1 cellular context compared by ENCODE assay signal in the genomic region with DNA sequence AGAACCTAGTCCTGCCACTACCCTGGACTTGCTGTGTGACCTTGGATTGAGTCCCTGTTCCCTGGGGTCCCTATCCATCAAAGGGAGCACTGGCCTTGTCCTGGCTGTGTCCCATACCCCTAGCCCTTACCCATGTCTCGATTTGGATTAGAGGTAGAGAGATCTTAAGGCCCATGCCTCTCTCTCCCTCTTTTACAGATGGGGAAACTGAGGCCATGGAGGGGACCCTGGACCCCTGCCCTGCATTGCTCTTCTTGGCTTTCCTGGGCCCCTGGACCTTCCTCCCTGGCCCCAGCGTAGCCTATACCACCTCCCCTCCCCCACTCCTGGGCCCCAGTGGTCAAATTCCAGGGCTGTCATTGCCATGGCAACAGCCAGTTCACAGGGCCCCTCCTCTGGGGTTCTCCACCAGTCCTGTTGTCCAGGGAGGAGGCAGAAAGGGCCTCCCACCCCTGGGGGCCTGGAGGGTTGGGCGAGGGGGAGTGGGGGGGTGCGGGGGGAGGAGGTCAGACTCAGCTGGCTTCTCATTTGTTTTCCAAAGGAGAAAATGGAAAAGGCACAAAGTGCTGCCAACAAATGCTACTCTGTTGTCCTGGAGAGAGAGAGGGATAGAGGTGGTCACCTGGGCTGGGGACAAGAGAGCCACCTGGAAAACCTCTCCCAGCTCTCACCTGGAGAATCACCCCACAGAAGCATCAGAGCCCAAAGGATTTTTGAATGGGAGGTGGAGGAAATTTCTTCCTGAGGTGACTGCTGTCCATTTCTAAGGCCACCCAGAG.
TF ChIP-seq lines count a peak whose summit lies in the region.

No MANE protein-coding gene starts in this region.

TF ChIP-seq in HepG2, 621 proteins besides CTCF, POLR2A, EP300 and RAD21 (continued from another document and continues in another):
- TF ChIP-seq, protein P1, sequence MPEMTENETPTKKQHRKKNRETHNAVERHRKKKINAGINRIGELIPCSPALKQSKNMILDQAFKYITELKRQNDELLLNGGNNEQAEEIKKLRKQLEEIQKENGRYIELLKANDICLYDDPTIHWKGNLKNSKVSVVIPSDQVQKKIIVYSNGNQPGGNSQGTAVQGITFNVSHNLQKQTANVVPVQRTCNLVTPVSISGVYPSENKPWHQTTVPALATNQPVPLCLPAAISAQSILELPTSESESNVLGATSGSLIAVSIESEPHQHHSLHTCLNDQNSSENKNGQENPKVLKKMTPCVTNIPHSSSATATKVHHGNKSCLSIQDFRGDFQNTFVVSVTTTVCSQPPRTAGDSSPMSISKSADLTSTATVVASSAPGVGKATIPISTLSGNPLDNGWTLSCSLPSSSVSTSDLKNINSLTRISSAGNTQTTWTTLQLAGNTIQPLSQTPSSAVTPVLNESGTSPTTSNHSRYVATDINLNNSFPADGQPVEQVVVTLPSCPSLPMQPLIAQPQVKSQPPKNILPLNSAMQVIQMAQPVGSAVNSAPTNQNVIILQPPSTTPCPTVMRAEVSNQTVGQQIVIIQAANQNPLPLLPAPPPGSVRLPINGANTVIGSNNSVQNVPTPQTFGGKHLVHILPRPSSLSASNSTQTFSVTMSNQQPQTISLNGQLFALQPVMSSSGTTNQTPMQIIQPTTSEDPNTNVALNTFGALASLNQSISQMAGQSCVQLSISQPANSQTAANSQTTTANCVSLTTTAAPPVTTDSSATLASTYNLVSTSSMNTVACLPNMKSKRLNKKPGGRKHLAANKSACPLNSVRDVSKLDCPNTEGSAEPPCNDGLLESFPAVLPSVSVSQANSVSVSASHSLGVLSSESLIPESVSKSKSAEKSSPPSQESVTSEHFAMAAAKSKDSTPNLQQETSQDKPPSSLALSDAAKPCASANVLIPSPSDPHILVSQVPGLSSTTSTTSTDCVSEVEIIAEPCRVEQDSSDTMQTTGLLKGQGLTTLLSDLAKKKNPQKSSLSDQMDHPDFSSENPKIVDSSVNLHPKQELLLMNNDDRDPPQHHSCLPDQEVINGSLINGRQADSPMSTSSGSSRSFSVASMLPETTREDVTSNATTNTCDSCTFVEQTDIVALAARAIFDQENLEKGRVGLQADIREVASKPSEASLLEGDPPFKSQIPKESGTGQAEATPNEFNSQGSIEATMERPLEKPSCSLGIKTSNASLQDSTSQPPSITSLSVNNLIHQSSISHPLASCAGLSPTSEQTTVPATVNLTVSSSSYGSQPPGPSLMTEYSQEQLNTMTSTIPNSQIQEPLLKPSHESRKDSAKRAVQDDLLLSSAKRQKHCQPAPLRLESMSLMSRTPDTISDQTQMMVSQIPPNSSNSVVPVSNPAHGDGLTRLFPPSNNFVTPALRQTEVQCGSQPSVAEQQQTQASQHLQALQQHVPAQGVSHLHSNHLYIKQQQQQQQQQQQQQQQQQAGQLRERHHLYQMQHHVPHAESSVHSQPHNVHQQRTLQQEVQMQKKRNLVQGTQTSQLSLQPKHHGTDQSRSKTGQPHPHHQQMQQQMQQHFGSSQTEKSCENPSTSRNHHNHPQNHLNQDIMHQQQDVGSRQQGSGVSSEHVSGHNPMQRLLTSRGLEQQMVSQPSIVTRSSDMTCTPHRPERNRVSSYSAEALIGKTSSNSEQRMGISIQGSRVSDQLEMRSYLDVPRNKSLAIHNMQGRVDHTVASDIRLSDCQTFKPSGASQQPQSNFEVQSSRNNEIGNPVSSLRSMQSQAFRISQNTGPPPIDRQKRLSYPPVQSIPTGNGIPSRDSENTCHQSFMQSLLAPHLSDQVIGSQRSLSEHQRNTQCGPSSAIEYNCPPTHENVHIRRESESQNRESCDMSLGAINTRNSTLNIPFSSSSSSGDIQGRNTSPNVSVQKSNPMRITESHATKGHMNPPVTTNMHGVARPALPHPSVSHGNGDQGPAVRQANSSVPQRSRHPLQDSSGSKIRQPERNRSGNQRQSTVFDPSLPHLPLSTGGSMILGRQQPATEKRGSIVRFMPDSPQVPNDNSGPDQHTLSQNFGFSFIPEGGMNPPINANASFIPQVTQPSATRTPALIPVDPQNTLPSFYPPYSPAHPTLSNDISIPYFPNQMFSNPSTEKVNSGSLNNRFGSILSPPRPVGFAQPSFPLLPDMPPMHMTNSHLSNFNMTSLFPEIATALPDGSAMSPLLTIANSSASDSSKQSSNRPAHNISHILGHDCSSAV (CRISPR knock-in tag; IDR thresholded peaks at IDR 0.05; ENCODE audit: borderline replicate concordance), result no peak
- TF ChIP-seq ZNF547 (CRISPR knock-in tag; IDR thresholded peaks at IDR 0.05) (no peak), FOXK2 (IDR thresholded peaks at IDR 0.05) (no peak), ZNF282 (IDR thresholded peaks at IDR 0.05; ENCODE audit: partially characterized antibody) (no peak), RELA (CRISPR knock-in tag; IDR thresholded peaks at IDR 0.05) (0 out of 2 replicates have a peak, but pooled peaks have one; percentile 46), SSRP1 (CRISPR knock-in tag; IDR thresholded peaks at IDR 0.05) (no peak), YEATS4 (CRISPR knock-in tag; IDR thresholded peaks at IDR 0.05; ENCODE audit: borderline replicate concordance) (peak; percentile 47; the same call in 1 of the 2 replicates), ZNF562 (CRISPR knock-in tag; IDR thresholded peaks at IDR 0.05; ENCODE audit: borderline replicate concordance) (no peak), ZSCAN12 (CRISPR knock-in tag; IDR thresholded peaks at IDR 0.05) (no peak), ZEB1 (IDR thresholded peaks at IDR 0.05; ENCODE audit: insufficient replicate concordance, low read depth) (peak; percentile 82), KMT2A (CRISPR knock-in tag; IDR thresholded peaks at IDR 0.05) (peak; percentile 46; the same call in 1 of the 2 replicates), SOX6 (IDR thresholded peaks at IDR 0.05) (no peak), SOX6 (CRISPR knock-in tag; IDR thresholded peaks at IDR 0.05) (peak; percentile 60; the same call in 1 of the 2 replicates), CENPT (CRISPR knock-in tag; IDR thresholded peaks at IDR 0.05; ENCODE audit: low read depth) (no peak), EHMT2 (IDR thresholded peaks at IDR 0.05; ENCODE audit: borderline replicate concordance, low read depth, low read length) (no peak), IKZF4 (CRISPR knock-in tag; IDR thresholded peaks at IDR 0.05; ENCODE audit: borderline replicate concordance, low read depth, not compliant biosample characterization) (no peak), ZNF768 (CRISPR knock-in tag; IDR thresholded peaks at IDR 0.05) (no peak), MAF1 (CRISPR knock-in tag; IDR thresholded peaks at IDR 0.05; ENCODE audit: borderline replicate concordance) (no peak), ZNF552 (CRISPR knock-in tag; IDR thresholded peaks at IDR 0.05; ENCODE audit: borderline replicate concordance) (no peak), MAZ (IDR thresholded peaks at IDR 0.05; ENCODE audit: borderline replicate concordance, low read depth, low read length) (peak; percentile 57; the same call in 1 of the 2 replicates), MAZ (CRISPR knock-in tag; IDR thresholded peaks at IDR 0.05; ENCODE audit: low read depth) (peak; percentile 83), NFRKB (IDR thresholded peaks at IDR 0.05) (no peak), ZNF83 (CRISPR knock-in tag; IDR thresholded peaks at IDR 0.05; ENCODE audit: borderline replicate concordance) (no peak), CBFB (CRISPR knock-in tag; IDR thresholded peaks at IDR 0.05) (no peak), ZBTB3 (CRISPR knock-in tag; IDR thresholded peaks at IDR 0.05; ENCODE audit: borderline replicate concordance, low read depth) (no peak), ZNF766 (CRISPR knock-in tag; IDR thresholded peaks at IDR 0.05; ENCODE audit: borderline replicate concordance) (no peak), ZNF75D (CRISPR knock-in tag; IDR thresholded peaks at IDR 0.05; ENCODE audit: borderline replicate concordance) (no peak), POLR2AphosphoS2 (IDR thresholded peaks at IDR 0.05; ENCODE audit: low read depth, low read length) (no peak), ZNF839 (CRISPR knock-in tag; IDR thresholded peaks at IDR 0.05; ENCODE audit: borderline replicate concordance) (no peak), AGO1 (IDR thresholded peaks at IDR 0.05; ENCODE audit: low read depth, low read length, poor library complexity, severe bottlenecking) (no peak), ZNF230 (CRISPR knock-in tag; IDR thresholded peaks at IDR 0.05) (0 out of 2 replicates have a peak, but pooled peaks have one; percentile 17), GABPB1 (CRISPR knock-in tag; IDR thresholded peaks at IDR 0.05) (0 out of 2 replicates have a peak, but pooled peaks have one; percentile 18), MZF1 (CRISPR knock-in tag; IDR thresholded peaks at IDR 0.05; ENCODE audit: borderline replicate concordance) (no peak), ZNF674 (CRISPR knock-in tag; IDR thresholded peaks at IDR 0.05; ENCODE audit: low read depth) (no peak), NR2C2 (CRISPR knock-in tag; IDR thresholded peaks at IDR 0.05; ENCODE audit: borderline replicate concordance) (peak; percentile 60; the same call in 1 of the 2 replicates), PAWR (CRISPR knock-in tag; IDR thresholded peaks at IDR 0.05; ENCODE audit: borderline replicate concordance) (no peak)
- TF ChIP-seq, protein P2, sequence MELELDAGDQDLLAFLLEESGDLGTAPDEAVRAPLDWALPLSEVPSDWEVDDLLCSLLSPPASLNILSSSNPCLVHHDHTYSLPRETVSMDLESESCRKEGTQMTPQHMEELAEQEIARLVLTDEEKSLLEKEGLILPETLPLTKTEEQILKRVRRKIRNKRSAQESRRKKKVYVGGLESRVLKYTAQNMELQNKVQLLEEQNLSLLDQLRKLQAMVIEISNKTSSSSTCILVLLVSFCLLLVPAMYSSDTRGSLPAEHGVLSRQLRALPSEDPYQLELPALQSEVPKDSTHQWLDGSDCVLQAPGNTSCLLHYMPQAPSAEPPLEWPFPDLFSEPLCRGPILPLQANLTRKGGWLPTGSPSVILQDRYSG (CRISPR knock-in tag; IDR thresholded peaks at IDR 0.05), result no peak
- TF ChIP-seq, protein P3, sequence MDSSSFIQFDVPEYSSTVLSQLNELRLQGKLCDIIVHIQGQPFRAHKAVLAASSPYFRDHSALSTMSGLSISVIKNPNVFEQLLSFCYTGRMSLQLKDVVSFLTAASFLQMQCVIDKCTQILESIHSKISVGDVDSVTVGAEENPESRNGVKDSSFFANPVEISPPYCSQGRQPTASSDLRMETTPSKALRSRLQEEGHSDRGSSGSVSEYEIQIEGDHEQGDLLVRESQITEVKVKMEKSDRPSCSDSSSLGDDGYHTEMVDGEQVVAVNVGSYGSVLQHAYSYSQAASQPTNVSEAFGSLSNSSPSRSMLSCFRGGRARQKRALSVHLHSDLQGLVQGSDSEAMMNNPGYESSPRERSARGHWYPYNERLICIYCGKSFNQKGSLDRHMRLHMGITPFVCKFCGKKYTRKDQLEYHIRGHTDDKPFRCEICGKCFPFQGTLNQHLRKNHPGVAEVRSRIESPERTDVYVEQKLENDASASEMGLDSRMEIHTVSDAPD (CRISPR knock-in tag; IDR thresholded peaks at IDR 0.05), result peak; percentile 78
- TF ChIP-seq, protein P4, sequence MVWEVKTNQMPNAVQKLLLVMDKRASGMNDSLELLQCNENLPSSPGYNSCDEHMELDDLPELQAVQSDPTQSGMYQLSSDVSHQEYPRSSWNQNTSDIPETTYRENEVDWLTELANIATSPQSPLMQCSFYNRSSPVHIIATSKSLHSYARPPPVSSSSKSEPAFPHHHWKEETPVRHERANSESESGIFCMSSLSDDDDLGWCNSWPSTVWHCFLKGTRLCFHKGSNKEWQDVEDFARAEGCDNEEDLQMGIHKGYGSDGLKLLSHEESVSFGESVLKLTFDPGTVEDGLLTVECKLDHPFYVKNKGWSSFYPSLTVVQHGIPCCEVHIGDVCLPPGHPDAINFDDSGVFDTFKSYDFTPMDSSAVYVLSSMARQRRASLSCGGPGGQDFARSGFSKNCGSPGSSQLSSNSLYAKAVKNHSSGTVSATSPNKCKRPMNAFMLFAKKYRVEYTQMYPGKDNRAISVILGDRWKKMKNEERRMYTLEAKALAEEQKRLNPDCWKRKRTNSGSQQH (CRISPR knock-in tag; IDR thresholded peaks at IDR 0.05; ENCODE audit: low read depth), result peak; percentile 65; the same call in 1 of the 2 replicates
- TF ChIP-seq, protein P5, sequence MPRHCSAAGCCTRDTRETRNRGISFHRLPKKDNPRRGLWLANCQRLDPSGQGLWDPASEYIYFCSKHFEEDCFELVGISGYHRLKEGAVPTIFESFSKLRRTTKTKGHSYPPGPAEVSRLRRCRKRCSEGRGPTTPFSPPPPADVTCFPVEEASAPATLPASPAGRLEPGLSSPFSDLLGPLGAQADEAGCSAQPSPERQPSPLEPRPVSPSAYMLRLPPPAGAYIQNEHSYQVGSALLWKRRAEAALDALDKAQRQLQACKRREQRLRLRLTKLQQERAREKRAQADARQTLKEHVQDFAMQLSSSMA (CRISPR knock-in tag; IDR thresholded peaks at IDR 0.05), result no peak
- TF ChIP-seq, protein P6, sequence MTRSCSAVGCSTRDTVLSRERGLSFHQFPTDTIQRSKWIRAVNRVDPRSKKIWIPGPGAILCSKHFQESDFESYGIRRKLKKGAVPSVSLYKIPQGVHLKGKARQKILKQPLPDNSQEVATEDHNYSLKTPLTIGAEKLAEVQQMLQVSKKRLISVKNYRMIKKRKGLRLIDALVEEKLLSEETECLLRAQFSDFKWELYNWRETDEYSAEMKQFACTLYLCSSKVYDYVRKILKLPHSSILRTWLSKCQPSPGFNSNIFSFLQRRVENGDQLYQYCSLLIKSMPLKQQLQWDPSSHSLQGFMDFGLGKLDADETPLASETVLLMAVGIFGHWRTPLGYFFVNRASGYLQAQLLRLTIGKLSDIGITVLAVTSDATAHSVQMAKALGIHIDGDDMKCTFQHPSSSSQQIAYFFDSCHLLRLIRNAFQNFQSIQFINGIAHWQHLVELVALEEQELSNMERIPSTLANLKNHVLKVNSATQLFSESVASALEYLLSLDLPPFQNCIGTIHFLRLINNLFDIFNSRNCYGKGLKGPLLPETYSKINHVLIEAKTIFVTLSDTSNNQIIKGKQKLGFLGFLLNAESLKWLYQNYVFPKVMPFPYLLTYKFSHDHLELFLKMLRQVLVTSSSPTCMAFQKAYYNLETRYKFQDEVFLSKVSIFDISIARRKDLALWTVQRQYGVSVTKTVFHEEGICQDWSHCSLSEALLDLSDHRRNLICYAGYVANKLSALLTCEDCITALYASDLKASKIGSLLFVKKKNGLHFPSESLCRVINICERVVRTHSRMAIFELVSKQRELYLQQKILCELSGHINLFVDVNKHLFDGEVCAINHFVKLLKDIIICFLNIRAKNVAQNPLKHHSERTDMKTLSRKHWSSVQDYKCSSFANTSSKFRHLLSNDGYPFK (CRISPR knock-in tag; IDR thresholded peaks at IDR 0.05; ENCODE audit: borderline replicate concordance), result no peak; the same call in 1 of the 2 replicates
- TF ChIP-seq, protein P7, sequence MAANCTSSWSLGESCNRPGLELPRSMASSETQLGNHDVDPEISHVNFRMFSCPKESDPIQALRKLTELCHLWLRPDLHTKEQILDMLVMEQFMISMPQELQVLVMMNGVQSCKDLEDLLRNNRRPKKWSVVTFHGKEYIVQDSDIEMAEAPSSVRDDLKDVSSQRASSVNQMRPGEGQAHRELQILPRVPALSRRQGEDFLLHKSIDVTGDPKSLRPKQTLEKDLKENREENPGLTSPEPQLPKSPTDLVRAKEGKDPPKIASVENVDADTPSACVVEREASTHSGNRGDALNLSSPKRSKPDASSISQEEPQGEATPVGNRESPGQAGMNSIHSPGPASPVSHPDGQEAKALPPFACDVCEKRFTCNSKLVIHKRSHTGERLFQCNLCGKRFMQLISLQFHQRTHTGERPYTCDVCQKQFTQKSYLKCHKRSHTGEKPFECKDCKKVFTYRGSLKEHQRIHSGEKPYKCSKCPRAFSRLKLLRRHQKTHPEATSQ (CRISPR knock-in tag; IDR thresholded peaks at IDR 0.05; ENCODE audit: borderline replicate concordance), result no peak
